25 cellular contexts compared by ENCODE assay signal in the genomic region with DNA sequence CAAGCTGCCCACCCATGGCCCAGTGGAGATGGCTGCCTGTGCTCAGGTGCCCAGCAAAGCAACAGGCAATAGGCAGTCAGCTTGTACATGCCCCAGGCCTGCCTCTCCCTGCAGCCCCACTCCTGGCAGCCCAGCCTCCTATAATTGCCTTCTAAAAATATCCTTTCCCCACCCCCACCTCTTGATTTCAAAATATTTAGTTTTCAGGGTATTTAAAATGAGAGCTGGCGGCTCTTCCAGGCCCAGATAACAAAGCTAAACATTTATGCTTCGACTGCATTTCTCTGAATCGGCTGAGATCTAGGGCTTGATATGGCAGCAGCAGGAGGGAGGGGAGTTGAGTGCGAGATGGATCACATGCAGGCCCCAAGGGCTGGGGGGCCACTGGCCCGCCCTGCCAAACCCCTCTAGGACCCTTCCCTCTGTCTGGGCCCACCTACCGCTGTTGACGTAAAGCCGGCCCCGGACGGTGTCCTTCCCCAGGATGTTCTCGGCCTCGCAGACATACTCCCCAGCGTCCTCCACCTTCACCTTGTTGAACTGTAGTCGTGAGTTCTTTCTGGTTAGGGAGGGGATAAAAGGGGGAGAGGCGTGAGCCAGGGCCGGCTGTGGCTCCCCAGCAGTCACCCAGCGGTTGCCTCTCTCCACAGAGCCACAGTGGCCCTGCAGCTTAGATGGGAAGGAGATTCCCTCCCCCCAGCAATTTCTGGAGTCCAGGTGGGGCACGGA.
DNase-seq lines count a peak whose midpoint lies in the region; ATAC-seq and TF ChIP-seq lines count a peak whose summit lies in the region.
"Had no signal": no experiment of that assay in that cellular context is flagged by ENCODE, and none has a peak within 500 bp of the region (broad histone marks: within the 10 kb centered on the region; RNA-seq: fewer than 3 reads in every experiment).

No MANE protein-coding gene starts in this region.

- no peaks in the 10 kb centered on the region for H3K9me2 ChIP-seq in GM23338 (ENCODE audit: insufficient read depth)
- H3K9me2 ChIP-seq in hepatocyte (replicated peaks; ENCODE audit: insufficient read depth), result no peaks in the 10 kb centered on the region

- peaks cover 15% of the 10 kb centered on the region for H3K27me3 Mint-ChIP-seq in GM23338 (ENCODE audit: insufficient read depth, low read depth, poor library complexity)

- 45% methylated on average over 18 of the region's 18 CpGs for WGBS in hepatocyte (ENCODE audit: low lambda C conversion rate, missing lambda C conversion rate)

- no peaks in the 10 kb centered on the region for H3F3A ChIP-seq in GM23338 (replicated peaks; ENCODE audit: low read depth)

- H3K9me3 Mint-ChIP-seq in GM23338, result peaks cover under 1% of the 10 kb centered on the region; the same call in 1 of the 3 replicates
- no peaks in the 10 kb centered on the region for H3K9me3 Mint-ChIP-seq in stimulated activated effector memory CD8-positive, alpha-beta T cell treated with anti-CD3 and anti-CD28 coated beads, Interleukin-12 subunit alpha, Interleukin-12 subunit beta, amount 100 ng/mL, for 72 hours
- H3K9me3 Mint-ChIP-seq: activated naive CD4-positive, alpha-beta T cell treated with anti-CD3 and anti-CD28 coated beads, Interleukin-2, amount 50 U/mL, for 72 hours; activated T-helper 17 cell treated with anti-CD3 and anti-CD28 coated beads, Interleukin-2, amount 50 U/mL, for 72 hours had no signal

- ATAC-seq in GM23338, result peak; percentile 22; the same call in 2 of the 3 replicates
- no peak for ATAC-seq in stimulated activated effector memory CD8-positive, alpha-beta T cell treated with anti-CD3 and anti-CD28 coated beads, Interleukin-12 subunit alpha, Interleukin-12 subunit beta, amount 100 ng/mL, for 72 hours
- ATAC-seq: activated naive CD4-positive, alpha-beta T cell treated with anti-CD3 and anti-CD28 coated beads, Interleukin-2, amount 50 U/mL, for 72 hours; activated T-helper 17 cell treated with anti-CD3 and anti-CD28 coated beads, Interleukin-2, amount 50 U/mL, for 72 hours; left colon had no signal

- no peak overlapping the region for H3K4me2 ChIP-seq in GM23338
- H3K4me2 ChIP-seq in hepatocyte, result peak overlapping the region; percentile 54
- H3K4me2 ChIP-seq in parathyroid adenoma (ENCODE audit: low read length), result peak overlapping the region; percentile 20
- H3K4me2 ChIP-seq: neural progenitor cell had no signal

- no peak overlapping the region for H3K27ac Mint-ChIP-seq in GM23338
- H3K27ac Mint-ChIP-seq in stimulated activated effector memory CD8-positive, alpha-beta T cell treated with anti-CD3 and anti-CD28 coated beads, Interleukin-12 subunit alpha, Interleukin-12 subunit beta, amount 100 ng/mL, for 72 hours, result no peak overlapping the region
- H3K27ac Mint-ChIP-seq: activated naive CD4-positive, alpha-beta T cell treated with anti-CD3 and anti-CD28 coated beads, Interleukin-2, amount 50 U/mL, for 72 hours; activated T-helper 17 cell treated with anti-CD3 and anti-CD28 coated beads, Interleukin-2, amount 50 U/mL, for 72 hours; neural progenitor cell had no signal

- H3K4me1 Mint-ChIP-seq in GM23338, result peaks cover 5% of the 10 kb centered on the region; the same call in 1 of the 3 replicates
- no peaks in the 10 kb centered on the region for H3K4me1 Mint-ChIP-seq in stimulated activated effector memory CD8-positive, alpha-beta T cell treated with anti-CD3 and anti-CD28 coated beads, Interleukin-12 subunit alpha, Interleukin-12 subunit beta, amount 100 ng/mL, for 72 hours
- H3K4me1 Mint-ChIP-seq: activated T-helper 17 cell treated with anti-CD3 and anti-CD28 coated beads, Interleukin-2, amount 50 U/mL, for 72 hours; neural progenitor cell had no signal

- H3K4me3 ChIP-seq in GM23338, result no peak overlapping the region
- no peak overlapping the region for H3K4me3 ChIP-seq in hepatocyte
- H3K4me3 ChIP-seq in parathyroid adenoma (ENCODE audit: low read depth, low read length), result no peak overlapping the region
- no peak overlapping the region for H3K4me3 ChIP-seq in brain microvascular endothelial cell (ENCODE audit: low read depth, low read length)
- H3K4me3 ChIP-seq: neural progenitor cell, suprapubic skin, uterus had no signal

- no peak overlapping the region for H3K4me3 Mint-ChIP-seq in GM23338
- H3K4me3 Mint-ChIP-seq in stimulated activated effector memory CD8-positive, alpha-beta T cell treated with anti-CD3 and anti-CD28 coated beads, Interleukin-12 subunit alpha, Interleukin-12 subunit beta, amount 100 ng/mL, for 72 hours, result no peak overlapping the region
- H3K4me3 Mint-ChIP-seq: activated T-helper 17 cell treated with anti-CD3 and anti-CD28 coated beads, Interleukin-2, amount 50 U/mL, for 72 hours; neural progenitor cell had no signal

- in situ Hi-C loops in brain microvascular endothelial cell (cut with HindIII; ENCODE audit: low pct_ligation_motif_present, low sequenced_read_pairs), result no loop called here

- H3K27ac ChIP-seq in GM23338 (ENCODE audit: low read depth), result no peak overlapping the region
- H3K27ac ChIP-seq in hepatocyte, result peak overlapping the region; percentile 87
- peak overlapping the region; percentile 88 for H3K27ac ChIP-seq in parathyroid adenoma
- H3K27ac ChIP-seq in brain microvascular endothelial cell, result no peak overlapping the region
- H3K27ac ChIP-seq: neural progenitor cell, suprapubic skin, uterus had no signal

- H3K36me3 ChIP-seq in GM23338 (ENCODE audit: insufficient read depth), result no peaks in the 10 kb centered on the region
- no peaks in the 10 kb centered on the region for H3K36me3 ChIP-seq in hepatocyte (replicated peaks; ENCODE audit: insufficient read depth, low read depth)
- no peaks in the 10 kb centered on the region for H3K36me3 ChIP-seq in parathyroid adenoma (ENCODE audit: control insufficient read depth, insufficient read depth, low read length)
- H3K36me3 ChIP-seq in brain microvascular endothelial cell (replicated peaks), result no peaks in the 10 kb centered on the region
- H3K36me3 ChIP-seq: heart right ventricle, neural progenitor cell, suprapubic skin, uterus had no signal

- H3K27me3 ChIP-seq in GM23338 (ENCODE audit: insufficient read depth) (no peaks in the 10 kb centered on the region), hepatocyte (no peaks in the 10 kb centered on the region), parathyroid adenoma (ENCODE audit: control insufficient read depth, insufficient read depth, low read length) (no peaks in the 10 kb centered on the region), brain microvascular endothelial cell (replicated peaks) (peaks cover 9% of the 10 kb centered on the region)
- H3K27me3 ChIP-seq: heart right ventricle, neural progenitor cell, suprapubic skin, uterus had no signal

- no peaks in the 10 kb centered on the region for H3K79me2 ChIP-seq in GM23338 (replicated peaks; ENCODE audit: insufficient read depth)
- no peaks in the 10 kb centered on the region for H3K79me2 ChIP-seq in hepatocyte
- peaks cover 1% of the 10 kb centered on the region for H3K79me2 ChIP-seq in parathyroid adenoma

- no peaks in the 10 kb centered on the region for H4K20me1 ChIP-seq in GM23338 (replicated peaks; ENCODE audit: insufficient read depth)
- H4K20me1 ChIP-seq in hepatocyte (ENCODE audit: insufficient read depth, poor library complexity, severe bottlenecking), result no peaks in the 10 kb centered on the region

- DNase-seq in GM23338 (ENCODE audit: low spot score) (no peak), NCI-H1417 treated with DMSO at 0.1 percent for 48 hours (lab: John Stamatoyannopoulos, UW) (peak; percentile 89), hepatocyte (ENCODE audit: low spot score) (peak; percentile 57), cortex of kidney (lab: John Stamatoyannopoulos, UW) (no peak), brain microvascular endothelial cell (no peak), midbrain (lab: John Stamatoyannopoulos, UW) (no peak)
- no peak for DNase-seq in stimulated activated effector memory CD8-positive, alpha-beta T cell treated with anti-CD3 and anti-CD28 coated beads, Interleukin-12 subunit alpha, Interleukin-12 subunit beta, amount 100 ng/mL, for 72 hours (ENCODE audit: low spot score in 2 of 2)
- DNase-seq: activated CD4-positive, alpha-beta T cell treated with anti-CD3 and anti-CD28 coated beads, Interleukin-2, amount 50 U/mL, for 48 hours; activated CD4-positive, CD25-positive, alpha-beta regulatory T cell; activated CD8-positive, alpha-beta memory T cell treated with anti-CD3 and anti-CD28 coated beads, Interleukin-2, amount 50 U/mL, for 4 hours; cerebellar nuclear complex; DMS79 treated with DMSO at 0.1 percent for 48 hours; H7; heart right ventricle; left colon; NCI-H1048; NCI-H446 treated with DMSO at 0.1 percent for 48 hours; SHP77; small intestine; uterus had no signal

- no peaks in the 10 kb centered on the region for H3K36me3 Mint-ChIP-seq in GM23338 (ENCODE audit: low read depth)
- no peaks in the 10 kb centered on the region for H3K36me3 Mint-ChIP-seq in stimulated activated effector memory CD8-positive, alpha-beta T cell treated with anti-CD3 and anti-CD28 coated beads, Interleukin-12 subunit alpha, Interleukin-12 subunit beta, amount 100 ng/mL, for 72 hours
- H3K36me3 Mint-ChIP-seq: activated naive CD4-positive, alpha-beta T cell treated with anti-CD3 and anti-CD28 coated beads, Interleukin-2, amount 50 U/mL, for 72 hours; neural progenitor cell had no signal

- H3K9me3 ChIP-seq in hepatocyte (ENCODE audit: low read depth) (no peaks in the 10 kb centered on the region), parathyroid adenoma (ENCODE audit: control insufficient read depth, low read length) (no peaks in the 10 kb centered on the region)
- H3K9me3 ChIP-seq: suprapubic skin, uterus had no signal

- TF ChIP-seq CTCF in GM23338 (conservative IDR thresholded peaks at IDR 0.05; ENCODE audit: low read depth in 2 of 2) (no peak), hepatocyte (IDR thresholded peaks at IDR 0.05; ENCODE audit: poor library complexity) (no peak), parathyroid adenoma (IDR thresholded peaks at IDR 0.05) (no peak), brain microvascular endothelial cell (IDR thresholded peaks at IDR 0.05; ENCODE audit: low read depth, low read length, missing control alignments) (no peak)

- no peak overlapping the region for H3K9ac ChIP-seq in parathyroid adenoma
- H3K9ac ChIP-seq: neural progenitor cell had no signal

- H2AFZ ChIP-seq in GM23338 (no peak overlapping the region; the same call in 1 of the 2 replicates), hepatocyte (no peak overlapping the region), parathyroid adenoma (peak overlapping the region; percentile 63)
- H2AFZ ChIP-seq: neural progenitor cell had no signal

- H3K4me1 ChIP-seq in GM23338 (ENCODE audit: insufficient read depth) (no peaks in the 10 kb centered on the region), hepatocyte (ENCODE audit: insufficient read depth) (peaks cover 31% of the 10 kb centered on the region), parathyroid adenoma (peaks cover 34% of the 10 kb centered on the region)
- H3K4me1 ChIP-seq: neural progenitor cell, uterus had no signal

Comparison
In these comparisons a context has a peak if more than half of its experiments do, and no peak if none do; other contexts are left out.
1. DNase-seq: peak in NCI-H1417 treated with DMSO at 0.1 percent for 48 hours (single experiment) and hepatocyte (single experiment); none in GM23338 (single experiment), cortex of kidney (single experiment), stimulated activated effector memory CD8-positive, alpha-beta T cell treated with anti-CD3 and anti-CD28 coated beads, Interleukin-12 subunit alpha, Interleukin-12 subunit beta, amount 100 ng/mL, for 72 hours (0 of 2), brain microvascular endothelial cell (single experiment) and midbrain (single experiment).
2. H3K27ac ChIP-seq: peak in hepatocyte (single experiment) and parathyroid adenoma (single experiment); none in GM23338 (single experiment) and brain microvascular endothelial cell (single experiment).